10 cellular contexts compared by ENCODE assay signal in genomic region chr2:238100049-238100820, GRCh38. TPM values are rescaled to one million over a fixed set of nuclear protein-coding genes. Genes with fewer than 3 reads are reported as not detected.
A peak's percentile ranks its signal among the peaks of the same experiment; 100 is the strongest.
DNase-seq lines count a peak whose midpoint lies in the region; ATAC-seq and TF ChIP-seq lines count a peak whose summit lies in the region.
"Had no signal": no experiment of that assay in that cellular context is flagged by ENCODE, and none has a peak within 500 bp of the region (broad histone marks: within the 10 kb centered on the region; RNA-seq: fewer than 3 reads in every experiment).

A gene with protein sequence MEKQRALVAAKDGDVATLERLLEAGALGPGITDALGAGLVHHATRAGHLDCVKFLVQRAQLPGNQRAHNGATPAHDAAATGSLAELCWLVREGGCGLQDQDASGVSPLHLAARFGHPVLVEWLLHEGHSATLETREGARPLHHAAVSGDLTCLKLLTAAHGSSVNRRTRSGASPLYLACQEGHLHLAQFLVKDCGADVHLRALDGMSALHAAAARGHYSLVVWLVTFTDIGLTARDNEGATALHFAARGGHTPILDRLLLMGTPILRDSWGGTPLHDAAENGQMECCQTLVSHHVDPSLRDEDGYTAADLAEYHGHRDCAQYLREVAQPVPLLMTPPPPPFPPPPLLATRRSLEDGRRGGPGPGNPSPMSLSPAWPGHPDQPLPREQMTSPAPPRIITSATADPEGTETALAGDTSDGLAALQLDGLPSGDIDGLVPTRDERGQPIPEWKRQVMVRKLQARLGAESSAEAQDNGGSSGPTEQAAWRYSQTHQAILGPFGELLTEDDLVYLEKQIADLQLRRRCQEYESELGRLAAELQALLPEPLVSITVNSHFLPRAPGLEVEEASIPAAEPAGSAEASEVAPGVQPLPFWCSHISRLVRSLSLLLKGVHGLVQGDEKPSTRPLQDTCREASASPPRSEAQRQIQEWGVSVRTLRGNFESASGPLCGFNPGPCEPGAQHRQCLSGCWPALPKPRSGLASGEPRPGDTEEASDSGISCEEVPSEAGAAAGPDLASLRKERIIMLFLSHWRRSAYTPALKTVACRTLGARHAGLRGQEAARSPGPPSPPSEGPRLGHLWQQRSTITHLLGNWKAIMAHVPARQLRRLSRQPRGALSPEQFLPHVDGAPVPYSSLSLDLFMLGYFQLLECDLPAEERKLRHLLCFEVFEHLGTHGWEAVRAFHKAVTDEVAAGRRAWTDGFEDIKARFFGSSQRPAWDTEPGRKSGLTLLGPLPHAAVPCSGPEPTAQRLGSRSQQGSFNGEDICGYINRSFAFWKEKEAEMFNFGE (plus strand): TSS chr2:238100340. CDS start chr2:238100420, 80 bp downstream.

- 78 to 89% methylated on average over 35 to 37 of the region's 38 CpGs for WGBS in lower leg skin, 2 donors

- TF ChIP-seq CTCF in lower leg skin (IDR thresholded peaks at IDR 0.05) = no peak

- TF ChIP-seq POLR2A in lower leg skin (IDR thresholded peaks at IDR 0.05) (no peak), GM18505 (IDR thresholded peaks at IDR 0.05; ENCODE audit: borderline replicate concordance, extremely low read depth, insufficient read depth, insufficient read length) (no peak)

- no peak within 1 kb of the TSS for H3K4me3 ChIP-seq in lower leg skin (ENCODE audit: low read depth, poor library complexity, severe bottlenecking)
- H3K4me3 ChIP-seq: breast epithelium, gastrocnemius medialis had no signal

- ATAC-seq in T-helper 17 cell = no peak
- ATAC-seq in GM18505 (IDR thresholded peaks at IDR 0.05; ENCODE audit: unreplicated experiment) = no peak
- no peak for ATAC-seq in GM19397 (IDR thresholded peaks at IDR 0.05; ENCODE audit: unreplicated experiment)
- ATAC-seq in GM18870 (IDR thresholded peaks at IDR 0.05; ENCODE audit: unreplicated experiment) = no peak
- ATAC-seq: gastrocnemius medialis had no signal

- H3K27ac Mint-ChIP-seq in T-helper 17 cell = no peak within 1 kb of the TSS

- H3K4me1 Mint-ChIP-seq in T-helper 17 cell = no peaks in the 10 kb centered on the region

- intact Hi-C loops in lower leg skin (cut with DNase I; ENCODE audit: low total_unique reads) = no loop called here

- peak within 1 kb of the TSS; percentile 15 for H3K4me3 Mint-ChIP-seq in T-helper 17 cell

- H3K27me3 Mint-ChIP-seq in T-helper 17 cell = no peaks in the 10 kb centered on the region

- no peaks in the 10 kb centered on the region for H3K9me3 ChIP-seq in T-helper 17 cell (ENCODE audit: control insufficient read depth, low read length, poor library complexity, severe bottlenecking)
- H3K9me3 ChIP-seq: breast epithelium, gastrocnemius medialis had no signal

- H3K36me3 Mint-ChIP-seq in T-helper 17 cell (ENCODE audit: low read depth) = no peaks in the 10 kb centered on the region

- peak; percentile 10 for DNase-seq in AG20443 (ENCODE audit: low spot score)
- peak; percentile 63 for DNase-seq in HK-2 (ENCODE audit: unreplicated experiment)
- DNase-seq in T-helper 17 cell = no peak
- DNase-seq in lower leg skin (ENCODE audit: low spot score in 2 of 2) = peak; percentile 11 to 76
- no peak for DNase-seq in NCI-H146 (lab: John Stamatoyannopoulos, UW)
- DNase-seq: gastrocnemius medialis had no signal

RNA-seq across cellular contexts. Expression of the gene that starts here (rescaled TPM):
- total RNA-seq in T-helper 17 cell (under 1 TPM in 1 of 2 donors, not detected in 1; 0.05 TPM), lower leg skin (under 1 TPM in 2 of 4 donors, not detected in 2; 0.13 to 0.29 TPM)

Comparison
In these comparisons a context has a peak if more than half of its experiments do, and no peak if none do; other contexts are left out.
1. Peak in DNase-seq in lower leg skin; RNA of the gene not detected or under 1 TPM.
2. DNase-seq: peak in AG20443 (single experiment) and HK-2 (single experiment); none in T-helper 17 cell (0 of 3) and NCI-H146 (single experiment).